ENCODE assay signal across 8 cellular contexts in genomic region chr12:23949212-23950010, GRCh38. TPM values are rescaled to one million over a fixed set of nuclear protein-coding genes. Genes with fewer than 3 reads are reported as not detected.
DNase-seq lines count a peak whose midpoint lies in the region; ATAC-seq and TF ChIP-seq lines count a peak whose summit lies in the region.

SOX5 (minus strand) TSS chr12:23949670; CDS start chr12:23949601, 69 bp downstream.

- no peak for TF ChIP-seq CTCF in lung (IDR thresholded peaks at IDR 0.05; ENCODE audit: control extremely low read depth, extremely low read depth)
- TF ChIP-seq CTCF in natural killer cell (IDR thresholded peaks at IDR 0.05) = no peak

- H3K9me3 Mint-ChIP-seq in natural killer cell = no peaks in the 10 kb centered on the region

- H3K4me1 ChIP-seq in ectodermal cell (ENCODE audit: control insufficient read depth, insufficient read depth, low read length) = peaks cover 23% of the 10 kb centered on the region
- peaks cover 0 to 2% of the 10 kb centered on the region in 2 donors for H3K4me1 ChIP-seq in lung (ENCODE audit: control insufficient read depth in 2 of 2, insufficient read depth in 2 of 2, low read length in 2 of 2)
- no peaks in the 10 kb centered on the region for H3K4me1 ChIP-seq in urinary bladder (ENCODE audit: insufficient read depth)

- H3K9me3 ChIP-seq in ectodermal cell (ENCODE audit: control insufficient read depth, low read length) (no peaks in the 10 kb centered on the region), lung (ENCODE audit: control insufficient read depth in 2 of 2, insufficient read depth in 1 of 2, low read length in 1 of 2) (no peaks in the 10 kb centered on the region)

- H3K27ac ChIP-seq in ectodermal cell (ENCODE audit: insufficient read depth, low read depth, low read length, poor library complexity, severe bottlenecking) = peak within 1 kb of the TSS; percentile 72
- no peak within 1 kb of the TSS for H3K27ac ChIP-seq in lung (ENCODE audit: low read depth in 1 of 2, low read length in 1 of 2)
- H3K27ac ChIP-seq in urinary bladder (ENCODE audit: low read depth) = no peak within 1 kb of the TSS

- no peaks in the 10 kb centered on the region for H3K27me3 Mint-ChIP-seq in natural killer cell (ENCODE audit: low read depth in 2 of 2)

- ATAC-seq in lung (ENCODE audit: insufficient read depth, low FRiP score) (peak; percentile 71), GM19328 (IDR thresholded peaks at IDR 0.05; ENCODE audit: unreplicated experiment) (no peak), GM19324 (IDR thresholded peaks at IDR 0.05; ENCODE audit: low FRiP score, unreplicated experiment) (no peak), natural killer cell (no peak)

- peak within 1 kb of the TSS; percentile 60 for H3K4me3 ChIP-seq in ectodermal cell (ENCODE audit: insufficient read depth, low read depth, low read length)
- peak within 1 kb of the TSS; percentile 11 for H3K4me3 ChIP-seq in lung
- H3K4me3 ChIP-seq in urinary bladder (ENCODE audit: low read depth, low read length) = peak within 1 kb of the TSS; percentile 52

- intact Hi-C loops in natural killer cell (cut with micrococcal nuclease) = no loop called here

- H3K36me3 ChIP-seq in ectodermal cell (ENCODE audit: control insufficient read depth, insufficient read depth, low read length) (no peaks in the 10 kb centered on the region), lung (ENCODE audit: control insufficient read depth in 2 of 2, insufficient read depth in 2 of 2, low read length in 2 of 2) (no peaks in the 10 kb centered on the region), urinary bladder (ENCODE audit: insufficient read depth) (no peaks in the 10 kb centered on the region)

- no peak within 1 kb of the TSS for H3K27ac Mint-ChIP-seq in natural killer cell

- H3K27me3 ChIP-seq in ectodermal cell (ENCODE audit: control insufficient read depth, insufficient read depth, low read length, poor library complexity, severe bottlenecking) = no peaks in the 10 kb centered on the region
- no peaks in the 10 kb centered on the region for H3K27me3 ChIP-seq in lung (ENCODE audit: control insufficient read depth, insufficient read depth)

- peak in 10 of 14 donors; percentile 2 to 38 (median 20) for DNase-seq in C1 segment of cervical spinal cord (lab: John Stamatoyannopoulos, UW)
- peak; percentile 57 for DNase-seq in NCI-H2227 treated with DMSO at 0.1 percent for 48 hours (lab: John Stamatoyannopoulos, UW)
- peak; percentile 39 for DNase-seq in lung (ENCODE audit: low spot score)
- DNase-seq in natural killer cell = no peak

- no peaks in the 10 kb centered on the region for H3K4me1 Mint-ChIP-seq in natural killer cell

- no peak within 1 kb of the TSS for H3K4me3 Mint-ChIP-seq in natural killer cell

- 10 to 15% methylated on average over 12 of the region's 12 CpGs for WGBS in ectodermal cell, 2 experiments
- WGBS in lung, 2 donors = 5 to 8% methylated on average over 12 of the region's 12 CpGs
- 5% methylated on average over 12 of the region's 12 CpGs for WGBS in urinary bladder

- no peaks in the 10 kb centered on the region for H3K36me3 Mint-ChIP-seq in natural killer cell

RNA-seq across cellular contexts. Expression of gene SOX5, which starts in this region (rescaled TPM):
- 27.2 TPM for polyA plus RNA-seq in ectodermal cell (2013, experiment 1 of 4)
- polyA plus RNA-seq in ectodermal cell (2013, experiment 2 of 4) = 28.4 TPM
- polyA plus RNA-seq in ectodermal cell (2013, experiment 3 of 4) = 18.4 TPM
- polyA plus RNA-seq in ectodermal cell (2013, experiment 4 of 4) = 19.7 TPM
- total RNA-seq in lung (10 to 100 TPM; 13.0 to 71.4 TPM), urinary bladder (61.4 TPM), natural killer cell (under 1 TPM in 2 of 3 donors, not detected in 1; 0.80 to 0.95 TPM)
- polyA plus RNA-seq in lung (1 to 10 TPM; 1.0 to 1.5 TPM), urinary bladder (6.6 TPM)

Comparison
In these comparisons a context has a peak if more than half of its experiments do, and no peak if none do; other contexts are left out.
1. RNA of gene SOX5 (total RNA-seq): 13.0 to 71.4 TPM in lung and 61.4 TPM in urinary bladder (single experiment); 0.80 to 0.95 TPM in natural killer cell; every median in the first group is over 4 times any median in the second.
2. Peak in every context shown above with its lines, with median percentiles within 50 percentile points of each other: H3K4me3 ChIP-seq.